ENCODE assay signal across 15 cellular contexts in genomic region chr4:38315296-38315695, GRCh38.
DNase-seq lines count a peak whose midpoint lies in the region; ATAC-seq and TF ChIP-seq lines count a peak whose summit lies in the region.
"Had no signal": no experiment of that assay in that cellular context is flagged by ENCODE, and none has a peak within 500 bp of the region (broad histone marks: within the 10 kb centered on the region; RNA-seq: fewer than 3 reads in every experiment).

No MANE protein-coding gene starts in this region.

- H3K36me3 ChIP-seq in esophagus squamous epithelium (no peaks in the 10 kb centered on the region), suprapubic skin (no peaks in the 10 kb centered on the region), thyroid gland (no peaks in the 10 kb centered on the region)

- no peaks in the 10 kb centered on the region for H3K27me3 ChIP-seq in esophagus squamous epithelium
- no peaks in the 10 kb centered on the region for H3K27me3 ChIP-seq in suprapubic skin
- H3K27me3 ChIP-seq in thyroid gland: no peaks in the 10 kb centered on the region

- peak overlapping the region; percentile 92 for H3K27ac Mint-ChIP-seq in Calu3 (ENCODE audit: unreplicated experiment)
- H3K27ac Mint-ChIP-seq in T-helper 17 cell: peak overlapping the region; percentile 56
- H3K27ac Mint-ChIP-seq in chondrocyte (ENCODE audit: unreplicated experiment): no peak overlapping the region

- H3K4me1 Mint-ChIP-seq in Calu3 (ENCODE audit: low read depth, unreplicated experiment) (peaks cover 75% of the 10 kb centered on the region), T-helper 17 cell (peaks cover 42% of the 10 kb centered on the region), chondrocyte (ENCODE audit: low read depth) (peaks cover 30% of the 10 kb centered on the region)

- H3K4me3 Mint-ChIP-seq in Calu3 (ENCODE audit: low read depth, unreplicated experiment) (no peak overlapping the region), T-helper 17 cell (no peak overlapping the region), chondrocyte (ENCODE audit: unreplicated experiment) (no peak overlapping the region)

- TF ChIP-seq EP300 in suprapubic skin (IDR thresholded peaks at IDR 0.05): no peak

- H3K27ac ChIP-seq in esophagus squamous epithelium: peak overlapping the region in 3 of 4 donors; percentile 25 to 86 (median 81)
- peak overlapping the region; percentile 82 for H3K27ac ChIP-seq in suprapubic skin
- H3K27ac ChIP-seq in thyroid gland: no peak overlapping the region
- H3K27ac ChIP-seq: GM23248 had no signal

- no peaks in the 10 kb centered on the region for H3K9me3 Mint-ChIP-seq in Calu3 (ENCODE audit: low read depth, unreplicated experiment)
- peaks cover 6% of the 10 kb centered on the region for H3K9me3 Mint-ChIP-seq in chondrocyte (ENCODE audit: low read depth)

- peaks cover 22 to 57% (median 33%) of the 10 kb centered on the region in 3 donors for H3K4me1 ChIP-seq in esophagus squamous epithelium
- peaks cover 45% of the 10 kb centered on the region for H3K4me1 ChIP-seq in suprapubic skin
- H3K4me1 ChIP-seq in thyroid gland: peaks cover 16 to 25% of the 10 kb centered on the region in 2 donors

- CTCF ChIA-PET in Calu3 (lab: Charles Lee): interaction anchor here (0.5 to 2.1 kb wide), 5 partner anchors 92 to 413 kb away, joined by 3 to 9 read pairs (median 4); no protein-coding TSS in a partner anchor

- H3K4me3 ChIP-seq in esophagus squamous epithelium (no peak overlapping the region), suprapubic skin (no peak overlapping the region), thyroid gland (replicated peaks in 1 of 3) (no peak overlapping the region)
- H3K4me3 ChIP-seq: A549, GM23248 had no signal

- no peaks in the 10 kb centered on the region for H3K27me3 Mint-ChIP-seq in Calu3 (ENCODE audit: unreplicated experiment)
- H3K27me3 Mint-ChIP-seq in T-helper 17 cell: no peaks in the 10 kb centered on the region
- H3K27me3 Mint-ChIP-seq in chondrocyte (ENCODE audit: low read depth): no peaks in the 10 kb centered on the region

- intact Hi-C loops in Calu3 (cut with micrococcal nuclease; ENCODE audit: unreplicated experiment): loop anchor here (5.0 kb wide), 1 partner anchor 248 kb away; no protein-coding TSS in a partner anchor
- intact Hi-C loops in esophagus squamous epithelium (cut with DNase I): loop anchor here (5.0 kb wide), 1 partner anchor 357 kb away; no protein-coding TSS in a partner anchor
- intact Hi-C loops in thyroid gland (cut with DNase I): loop anchor here (10.0 kb wide), 1 partner anchor 120 kb away; no protein-coding TSS in a partner anchor

- no peak for TF ChIP-seq CTCF in Calu3 (IDR thresholded peaks at IDR 0.05; ENCODE audit: unreplicated experiment)
- no peak for TF ChIP-seq CTCF in esophagus squamous epithelium (IDR thresholded peaks at IDR 0.05)
- TF ChIP-seq CTCF in suprapubic skin (IDR thresholded peaks at IDR 0.05): no peak
- no peak for TF ChIP-seq CTCF in thyroid gland (IDR thresholded peaks at IDR 0.05)
- TF ChIP-seq CTCF in chondrocyte (IDR thresholded peaks at IDR 0.05): no peak

- TF ChIP-seq POLR2A in esophagus squamous epithelium (IDR thresholded peaks at IDR 0.05) (no peak), suprapubic skin (IDR thresholded peaks at IDR 0.05) (no peak), thyroid gland (IDR thresholded peaks at IDR 0.05) (no peak)

- 64 to 84% methylated on average over 4 to 6 of the region's 6 CpGs for WGBS in esophagus squamous epithelium, 2 donors
- WGBS in suprapubic skin: 82% methylated on average over 6 of the region's 6 CpGs
- WGBS in thyroid gland, 2 donors: 87 to 89% methylated on average over 6 of the region's 6 CpGs

- H3K36me3 Mint-ChIP-seq in Calu3 (ENCODE audit: insufficient read depth, unreplicated experiment) (peaks cover 19% of the 10 kb centered on the region), T-helper 17 cell (ENCODE audit: low read depth) (peaks cover 4% of the 10 kb centered on the region), chondrocyte (ENCODE audit: low read depth) (no peaks in the 10 kb centered on the region)

- BruUV-seq in Calu3 (replicated peaks; lab: Mats Ljungman, UMichigan): no TSS peak

- H3K9me3 ChIP-seq in T-helper 17 cell (ENCODE audit: control insufficient read depth, low read length, poor library complexity, severe bottlenecking): no peaks in the 10 kb centered on the region
- no peaks in the 10 kb centered on the region for H3K9me3 ChIP-seq in esophagus squamous epithelium
- H3K9me3 ChIP-seq in suprapubic skin: no peaks in the 10 kb centered on the region
- H3K9me3 ChIP-seq in thyroid gland: no peaks in the 10 kb centered on the region
- H3K9me3 ChIP-seq: A549 had no signal

- ATAC-seq in T-helper 17 cell: no peak
- ATAC-seq: A549, HCT116 had no signal

- DNase-seq in Calu3 (no peak), T-helper 17 cell (no peak), esophagus squamous epithelium (lab: John Stamatoyannopoulos, UW) (no peak), suprapubic skin (ENCODE audit: low spot score in 2 of 2) (no peak), thyroid gland (no peak), chondrocyte (ENCODE audit: low spot score) (no peak), Kasumi-1 (lab: John Stamatoyannopoulos, UW) (no peak)
- DNase-seq: AML-193, DMS79 treated with DMSO at 0.1 percent for 48 hours, GM23248, NCI-H146, NCI-H2227 treated with DMSO at 0.1 percent for 48 hours, NCI-H524 treated with DMSO at 0.1 percent for 48 hours had no signal

Comparison
In these comparisons a context has a peak if more than half of its experiments do, and no peak if none do; other contexts are left out.
1. H3K27ac ChIP-seq: peak in esophagus squamous epithelium (3 of 4) and suprapubic skin (single experiment); none in thyroid gland (0 of 3).